23 cellular contexts compared by ENCODE assay signal in genomic region chrX:122219735-122220134, GRCh38.
DNase-seq lines count a peak whose midpoint lies in the region; ATAC-seq and TF ChIP-seq lines count a peak whose summit lies in the region.
"Had no signal": no experiment of that assay in that cellular context is flagged by ENCODE, and none has a peak within 500 bp of the region (broad histone marks: within the 10 kb centered on the region; RNA-seq: fewer than 3 reads in every experiment).

No MANE protein-coding gene starts in this region.

- H3K4me3 Mint-ChIP-seq in WTC11 (no peak overlapping the region), neural progenitor cell (no peak overlapping the region)
- no peak overlapping the region for H3K4me3 Mint-ChIP-seq in stimulated activated naive CD8-positive, alpha-beta T cell treated with anti-CD3 and anti-CD28 coated beads, Interleukin-15, amount 100 ng/mL, for 72 hours
- H3K4me3 Mint-ChIP-seq: CD4-positive, alpha-beta memory T cell; IgD-negative memory B cell had no signal

- H4K20me1 ChIP-seq in neural progenitor cell (ENCODE audit: low read depth) = no peaks in the 10 kb centered on the region

- no peak for DNase-seq in WTC11 (ENCODE audit: low spot score)
- DNase-seq in epithelial cell of esophagus (ENCODE audit: low read depth) = peak; percentile 71
- DNase-seq in neural progenitor cell (ENCODE audit: low spot score) = no peak
- no peak for DNase-seq in stimulated activated CD4-positive, alpha-beta T cell treated with anti-CD3 and anti-CD28 coated beads, Interleukin-4, amount 100 ng/mL, for 24 hours
- no peak for DNase-seq in HEK293T (ENCODE audit: extremely low spot score)
- no peak for DNase-seq in ovary
- DNase-seq in stimulated activated naive CD8-positive, alpha-beta T cell treated with anti-CD3 and anti-CD28 coated beads, Interleukin-15, amount 100 ng/mL, for 72 hours = no peak
- DNase-seq: C1 segment of cervical spinal cord; Caco-2; CD4-positive, alpha-beta memory T cell; DMS79; GF-D8; NCI-H1048; NCI-H1436; NCI-H187; NCI-H524; NCI-H774; NK-92 treated with Interleukin-12 subunit alpha and Interleukin-12 subunit beta, amount 100 ng/mL, for 24 hours; RPMI8226; SHP77 treated with DMSO at 0.1 percent for 48 hours had no signal

- H3K36me3 ChIP-seq in HUES6 (ENCODE audit: control insufficient read depth, insufficient read depth, low read length) (peaks cover 11% of the 10 kb centered on the region), neural progenitor cell (peaks cover 5% of the 10 kb centered on the region), ovary (no peaks in the 10 kb centered on the region)

- H3K9me3 Mint-ChIP-seq in WTC11 = peaks cover 6% of the 10 kb centered on the region
- peaks cover 7% of the 10 kb centered on the region for H3K9me3 Mint-ChIP-seq in neural progenitor cell
- peaks cover 0 to 10% of the 10 kb centered on the region in 2 donors for H3K9me3 Mint-ChIP-seq in stimulated activated naive CD8-positive, alpha-beta T cell treated with anti-CD3 and anti-CD28 coated beads, Interleukin-15, amount 100 ng/mL, for 72 hours

- H3K4me1 Mint-ChIP-seq in WTC11 (peaks cover 38% of the 10 kb centered on the region), neural progenitor cell (peaks cover 20% of the 10 kb centered on the region)
- no peaks in the 10 kb centered on the region for H3K4me1 Mint-ChIP-seq in stimulated activated naive CD8-positive, alpha-beta T cell treated with anti-CD3 and anti-CD28 coated beads, Interleukin-15, amount 100 ng/mL, for 72 hours
- H3K4me1 Mint-ChIP-seq: CD4-positive, alpha-beta memory T cell had no signal

- ATAC-seq in WTC11 = no peak
- ATAC-seq in stimulated activated naive CD8-positive, alpha-beta T cell treated with anti-CD3 and anti-CD28 coated beads, Interleukin-15, amount 100 ng/mL, for 72 hours = no peak

- H3K4me3 ChIP-seq in HUES6 (ENCODE audit: low read depth, low read length) (no peak overlapping the region), epithelial cell of esophagus (ENCODE audit: low read length) (no peak overlapping the region), neural progenitor cell (no peak overlapping the region), ovary (no peak overlapping the region)

- POLR2A ChIA-PET in WTC11 (lab: Charles Lee) (no interaction called here), HEK293T (lab: Yijun Ruan, JAX) (no interaction called here)

- H3K36me3 Mint-ChIP-seq in WTC11 (peaks cover 29% of the 10 kb centered on the region), neural progenitor cell (no peaks in the 10 kb centered on the region)
- H3K36me3 Mint-ChIP-seq: IgD-negative memory B cell had no signal

- H3K9me3 ChIP-seq in HUES6 (ENCODE audit: control insufficient read depth, insufficient read depth, low read depth, low read length) (peaks cover 5% of the 10 kb centered on the region; the same call in 1 of the 2 replicates), neural progenitor cell (ENCODE audit: low read depth) (no peaks in the 10 kb centered on the region), ovary (no peaks in the 10 kb centered on the region)
- H3K9me3 ChIP-seq: Caco-2 had no signal

- no peak for TF ChIP-seq CTCF in WTC11 (IDR thresholded peaks at IDR 0.05)
- TF ChIP-seq CTCF in epithelial cell of esophagus (IDR thresholded peaks at IDR 0.05; ENCODE audit: insufficient read depth, low read depth, low read length, missing control alignments) = no peak
- no peak for TF ChIP-seq CTCF in neural progenitor cell (IDR thresholded peaks at IDR 0.05)
- TF ChIP-seq CTCF in ovary (IDR thresholded peaks at IDR 0.05) = no peak

- CTCF ChIA-PET in WTC11 (lab: Charles Lee) (no interaction called here), HEK293T (lab: Yijun Ruan, JAX) (no interaction called here)

- no peak overlapping the region for H2AFZ ChIP-seq in neural progenitor cell (replicated peaks)

- H3K27me3 ChIP-seq in HUES6 (ENCODE audit: control insufficient read depth, insufficient read depth, low read length) = no peaks in the 10 kb centered on the region
- no peaks in the 10 kb centered on the region for H3K27me3 ChIP-seq in neural progenitor cell
- no peaks in the 10 kb centered on the region for H3K27me3 ChIP-seq in ovary

- H3F3A ChIP-seq in neural progenitor cell (ENCODE audit: low read depth) = peaks cover 42% of the 10 kb centered on the region

- intact Hi-C loops in ovary (cut with DNase I) = no loop called here

- WGBS in ovary, 3 donors = 48 to 63% (median 61%) methylated on average over 3 of the region's 3 CpGs

- H3K9ac ChIP-seq in HUES6 (ENCODE audit: low read length) (peak overlapping the region; percentile 93), neural progenitor cell (no peak overlapping the region)
- H3K9ac ChIP-seq: KMS-11 had no signal

- peak overlapping the region; percentile 87 for H3K27ac Mint-ChIP-seq in WTC11
- no peak overlapping the region for H3K27ac Mint-ChIP-seq in neural progenitor cell
- no peak overlapping the region for H3K27ac Mint-ChIP-seq in stimulated activated naive CD8-positive, alpha-beta T cell treated with anti-CD3 and anti-CD28 coated beads, Interleukin-15, amount 100 ng/mL, for 72 hours
- H3K27ac Mint-ChIP-seq: CD4-positive, alpha-beta memory T cell; IgD-negative memory B cell had no signal

- peak overlapping the region; percentile 94 for H3K4me2 ChIP-seq in neural progenitor cell
- H3K4me2 ChIP-seq: KMS-11 had no signal

- no peak for TF ChIP-seq POLR2A in ovary (IDR thresholded peaks at IDR 0.05)

- no peak for TF ChIP-seq EP300 in ovary (IDR thresholded peaks at IDR 0.05)

- H3K27ac ChIP-seq in HUES6 (ENCODE audit: low read depth, low read length) = peak overlapping the region; percentile 94
- peak overlapping the region; percentile 96 for H3K27ac ChIP-seq in neural progenitor cell
- H3K27ac ChIP-seq in ovary = no peak overlapping the region
- H3K27ac ChIP-seq: KMS-11 had no signal

- H3K4me1 ChIP-seq in HUES6 (ENCODE audit: control insufficient read depth, insufficient read depth, low read length) (peaks cover 25% of the 10 kb centered on the region), neural progenitor cell (peaks cover 36% of the 10 kb centered on the region), ovary (ENCODE audit: insufficient read depth) (no peaks in the 10 kb centered on the region)
- H3K4me1 ChIP-seq: Caco-2 had no signal

- H3K27me3 Mint-ChIP-seq in WTC11 (ENCODE audit: low read depth) (no peaks in the 10 kb centered on the region), neural progenitor cell (ENCODE audit: insufficient read depth, low read depth) (peaks cover 25% of the 10 kb centered on the region)
- H3K27me3 Mint-ChIP-seq in stimulated activated naive CD8-positive, alpha-beta T cell treated with anti-CD3 and anti-CD28 coated beads, Interleukin-15, amount 100 ng/mL, for 72 hours = no peaks in the 10 kb centered on the region
- H3K27me3 Mint-ChIP-seq: IgD-negative memory B cell had no signal

- H3K79me2 ChIP-seq in neural progenitor cell (ENCODE audit: low read depth) = peaks cover 76% of the 10 kb centered on the region

TF ChIP-seq in WTC11, 78 proteins besides CTCF, POLR2A, EP300 and RAD21:
- no peak for TF ChIP-seq ESRRA (CRISPR knock-in tag; IDR thresholded peaks at IDR 0.05; ENCODE audit: borderline replicate concordance)

TF ChIP-seq in HEK293T, 16 proteins besides CTCF, POLR2A, EP300 and RAD21:
- TF ChIP-seq SUZ12 (IDR thresholded peaks at IDR 0.05) = no peak
TF ChIP-seq in HEK293T: peak in this region for 0.

Comparison
In these comparisons a context has a peak if more than half of its experiments do, and no peak if none do; other contexts are left out.
1. H3K27ac ChIP-seq: peak in HUES6 (single experiment) and neural progenitor cell (single experiment); none in ovary (0 of 2).